In genomic region chr3:104909188-104909587, GRCh38 we compare ENCODE assay signal across 10 cellular contexts.
A peak's percentile ranks its signal among the peaks of the same experiment; 100 is the strongest.
DNase-seq lines count a peak whose midpoint lies in the region; ATAC-seq and TF ChIP-seq lines count a peak whose summit lies in the region.
"Had no signal": no experiment of that assay in that cellular context is flagged by ENCODE, and none has a peak within 500 bp of the region (broad histone marks: within the 10 kb centered on the region; RNA-seq: fewer than 3 reads in every experiment).

No MANE protein-coding gene starts in this region.

- H3K36me3 Mint-ChIP-seq in nephron (ENCODE audit: low read depth), result no peaks in the 10 kb centered on the region
- H3K36me3 Mint-ChIP-seq in activated T-helper 17 cell treated with anti-CD3 and anti-CD28 coated beads, Interleukin-2, amount 50 U/mL, for 72 hours (ENCODE audit: low read depth), result no peaks in the 10 kb centered on the region

- peak; percentile 47 for DNase-seq in GM03348 (ENCODE audit: low spot score)
- peak; percentile 69 for DNase-seq in NCI-H2196 (lab: John Stamatoyannopoulos, UW; ENCODE audit: unreplicated experiment)
- DNase-seq in brain pericyte (ENCODE audit: low read depth, low spot score), result peak; percentile 69
- no peak for DNase-seq in occipital lobe (lab: John Stamatoyannopoulos, UW)
- DNase-seq: NK-92 treated with Interleukin-12 subunit alpha and Interleukin-12 subunit beta, amount 100 ng/mL, for 24 hours; small intestine had no signal

- H3K27me3 Mint-ChIP-seq in nephron (ENCODE audit: low read depth), result peaks cover 4% of the 10 kb centered on the region
- H3K27me3 Mint-ChIP-seq in activated T-helper 17 cell treated with anti-CD3 and anti-CD28 coated beads, Interleukin-2, amount 50 U/mL, for 72 hours, result no peaks in the 10 kb centered on the region

- ATAC-seq in GM21515 (IDR thresholded peaks at IDR 0.05; ENCODE audit: unreplicated experiment) (no peak), HG02981 (IDR thresholded peaks at IDR 0.05; ENCODE audit: unreplicated experiment) (no peak)
- no peak for ATAC-seq in activated T-helper 17 cell treated with anti-CD3 and anti-CD28 coated beads, Interleukin-2, amount 50 U/mL, for 72 hours (replicated peaks)

- peaks cover 8% of the 10 kb centered on the region for H3K9me3 Mint-ChIP-seq in nephron
- H3K9me3 Mint-ChIP-seq in activated T-helper 17 cell treated with anti-CD3 and anti-CD28 coated beads, Interleukin-2, amount 50 U/mL, for 72 hours, result no peaks in the 10 kb centered on the region

- peak overlapping the region; percentile 82 to 92 (median 87) for H3K27ac Mint-ChIP-seq in nephron
- no peak overlapping the region for H3K27ac Mint-ChIP-seq in activated T-helper 17 cell treated with anti-CD3 and anti-CD28 coated beads, Interleukin-2, amount 50 U/mL, for 72 hours

- TF ChIP-seq CTCF in nephron (IDR thresholded peaks at IDR 0.05; ENCODE audit: unreplicated experiment in 3 of 3), result no peak

- no peak overlapping the region for H3K4me3 Mint-ChIP-seq in nephron
- no peak overlapping the region for H3K4me3 Mint-ChIP-seq in activated T-helper 17 cell treated with anti-CD3 and anti-CD28 coated beads, Interleukin-2, amount 50 U/mL, for 72 hours

- peaks cover 15% of the 10 kb centered on the region for H3K4me1 Mint-ChIP-seq in nephron
- H3K4me1 Mint-ChIP-seq in activated T-helper 17 cell treated with anti-CD3 and anti-CD28 coated beads, Interleukin-2, amount 50 U/mL, for 72 hours, result no peaks in the 10 kb centered on the region
